ENCODE assay signal across 7 cellular contexts in the genomic region with DNA sequence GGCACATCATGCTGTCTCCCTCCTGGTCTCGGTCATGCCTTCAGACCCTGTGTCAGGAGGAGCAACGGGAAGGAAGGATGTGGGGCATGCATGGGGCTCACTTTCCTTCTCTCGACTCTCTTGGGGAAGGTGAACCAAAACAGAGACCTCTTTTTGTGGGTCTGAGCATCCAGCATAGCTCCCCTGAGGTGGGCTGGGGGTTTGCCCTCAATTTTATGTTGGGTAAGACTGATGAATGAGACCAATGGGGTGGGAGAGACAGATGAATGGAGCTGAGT. TPM values are rescaled to one million over a fixed set of nuclear protein-coding genes. Genes with fewer than 3 reads are reported as not detected.
A peak's percentile ranks its signal among the peaks of the same experiment; 100 is the strongest.
DNase-seq lines count a peak whose midpoint lies in the region; ATAC-seq, FAIRE-seq and TF ChIP-seq lines count a peak whose summit lies in the region.

No MANE protein-coding gene starts in this region.

- H3K9me3 ChIP-seq in muscle layer of duodenum (ENCODE audit: control insufficient read depth in 1 of 2, low read length in 2 of 2) (no peaks in the 10 kb centered on the region), A673 (ENCODE audit: low read depth, low read length, poor library complexity, severe bottlenecking) (no peaks in the 10 kb centered on the region)

- peak overlapping the region; percentile 100 for H3K27ac Mint-ChIP-seq in activated T-helper 1 cell treated with anti-CD3 and anti-CD28 coated beads, Interleukin-12 subunit alpha, Interleukin-12 subunit beta, Interleukin-2, Interleukin-4 antibody, amounts not matched to agents 30 ng/mL and 10 ng/mL and 1 ng/mL, durations not matched to agents 14 hours and 24 hours and 36 hours

- no peaks in the 10 kb centered on the region for H3K27me3 Mint-ChIP-seq in activated T-helper 1 cell treated with anti-CD3 and anti-CD28 coated beads, Interleukin-12 subunit alpha, Interleukin-12 subunit beta, Interleukin-2, Interleukin-4 antibody, amounts not matched to agents 30 ng/mL and 10 ng/mL and 1 ng/mL, durations not matched to agents 14 hours and 24 hours and 36 hours (ENCODE audit: insufficient read depth)

- DNase-seq in activated T-helper 1 cell treated with anti-CD3 and anti-CD28 coated beads, Interleukin-12 subunit alpha, Interleukin-12 subunit beta, Interleukin-2, Interleukin-4 antibody, amounts not matched to agents 30 ng/mL and 10 ng/mL and 1 ng/mL, durations not matched to agents 14 hours and 24 hours and 36 hours (ENCODE audit: low spot score), result no peak
- DNase-seq in A673 (ENCODE audit: low spot score) (no peak), D721Med (ENCODE audit: insufficient read length, low spot score) (no peak), NCI-H69 (lab: John Stamatoyannopoulos, UW) (no peak)

- no peaks in the 10 kb centered on the region for H3K36me3 ChIP-seq in muscle layer of duodenum (ENCODE audit: control insufficient read depth in 1 of 2, insufficient read depth in 2 of 2, low read length in 2 of 2)
- no peaks in the 10 kb centered on the region for H3K36me3 ChIP-seq in A673 (ENCODE audit: insufficient read depth, low read length, poor library complexity, severe bottlenecking)

- intact Hi-C loops in activated T-helper 1 cell treated with anti-CD3 and anti-CD28 coated beads, Interleukin-12 subunit alpha, Interleukin-12 subunit beta, Interleukin-2, Interleukin-4 antibody, amounts not matched to agents 30 ng/mL and 10 ng/mL and 1 ng/mL, durations not matched to agents 14 hours and 24 hours and 36 hours (cut with micrococcal nuclease), result loop anchor here (1.0 to 5.0 kb wide), 2 partner anchors 13 to 194 kb away; partner anchors contain the start of gene GPAM
- intact Hi-C loops in A673 (cut with micrococcal nuclease; ENCODE audit: unreplicated experiment), result loop anchor here (10.0 kb wide), 1 partner anchor 718 kb away; no protein-coding TSS in a partner anchor

- H3K9me3 Mint-ChIP-seq in activated T-helper 1 cell treated with anti-CD3 and anti-CD28 coated beads, Interleukin-12 subunit alpha, Interleukin-12 subunit beta, Interleukin-2, Interleukin-4 antibody, amounts not matched to agents 30 ng/mL and 10 ng/mL and 1 ng/mL, durations not matched to agents 14 hours and 24 hours and 36 hours, result no peaks in the 10 kb centered on the region

- peak overlapping the region; percentile 60 to 80 for H3K4me3 ChIP-seq in muscle layer of duodenum (ENCODE audit: low read depth in 1 of 2, low read length in 2 of 2)
- H3K4me3 ChIP-seq in A673 (ENCODE audit: low read depth, low read length, poor library complexity, severe bottlenecking), result no peak overlapping the region

- H3K4me1 Mint-ChIP-seq in activated T-helper 1 cell treated with anti-CD3 and anti-CD28 coated beads, Interleukin-12 subunit alpha, Interleukin-12 subunit beta, Interleukin-2, Interleukin-4 antibody, amounts not matched to agents 30 ng/mL and 10 ng/mL and 1 ng/mL, durations not matched to agents 14 hours and 24 hours and 36 hours (ENCODE audit: low read depth), result peaks cover 57% of the 10 kb centered on the region

- no peak for FAIRE-seq in D721Med (lab: Jason Lieb, UNC)

- TF ChIP-seq CTCF in A673 (conservative IDR thresholded peaks at IDR 0.05; ENCODE audit: low read depth, low read length) (no peak), D721Med (IDR thresholded peaks at IDR 0.05; ENCODE audit: insufficient read depth, missing control alignments) (no peak)

- ATAC-seq in GM19328 (IDR thresholded peaks at IDR 0.05; ENCODE audit: unreplicated experiment) (peak; percentile 24), HG02943 (IDR thresholded peaks at IDR 0.05; ENCODE audit: low read depth, unreplicated experiment) (peak; percentile 31)

- CTCF ChIA-PET in A673 (lab: Charles Lee), result no interaction called here

- H3K27me3 ChIP-seq in muscle layer of duodenum (ENCODE audit: low read depth, low read length) (no peaks in the 10 kb centered on the region), A673 (replicated peaks; ENCODE audit: insufficient read depth, low read depth, low read length, poor library complexity) (no peaks in the 10 kb centered on the region)

- H3K27ac ChIP-seq in muscle layer of duodenum (ENCODE audit: low read length), result peak overlapping the region; percentile 98
- no peak overlapping the region for H3K27ac ChIP-seq in A673 (ENCODE audit: low read depth, low read length, poor library complexity, severe bottlenecking)

- BruUV-seq in A673 (replicated peaks; lab: Mats Ljungman, UMichigan), result no TSS peak

- peak overlapping the region; percentile 100 for H3K4me3 Mint-ChIP-seq in activated T-helper 1 cell treated with anti-CD3 and anti-CD28 coated beads, Interleukin-12 subunit alpha, Interleukin-12 subunit beta, Interleukin-2, Interleukin-4 antibody, amounts not matched to agents 30 ng/mL and 10 ng/mL and 1 ng/mL, durations not matched to agents 14 hours and 24 hours and 36 hours

- H3K4me1 ChIP-seq in muscle layer of duodenum (ENCODE audit: control insufficient read depth in 1 of 2, insufficient read depth in 2 of 2, low read length in 2 of 2), result peaks cover 8 to 18% of the 10 kb centered on the region in 2 donors
- no peaks in the 10 kb centered on the region for H3K4me1 ChIP-seq in A673 (ENCODE audit: insufficient read depth, low read length, poor library complexity, severe bottlenecking)

- peaks cover 23% of the 10 kb centered on the region for H3K36me3 Mint-ChIP-seq in activated T-helper 1 cell treated with anti-CD3 and anti-CD28 coated beads, Interleukin-12 subunit alpha, Interleukin-12 subunit beta, Interleukin-2, Interleukin-4 antibody, amounts not matched to agents 30 ng/mL and 10 ng/mL and 1 ng/mL, durations not matched to agents 14 hours and 24 hours and 36 hours (ENCODE audit: low read depth)

- POLR2A ChIA-PET in A673 (lab: Charles Lee; ENCODE audit: low non-redundant PET), result no interaction called here

RNA-seq across cellular contexts. Expression of gene ACSL5, which starts 2.6 kb away (rescaled TPM):
- 46.7 and 50.7 TPM in 2 replicates for total RNA-seq in activated T-helper 1 cell treated with anti-CD3 and anti-CD28 coated beads, Interleukin-12 subunit alpha, Interleukin-12 subunit beta, Interleukin-2, Interleukin-4 antibody, amounts not matched to agents 30 ng/mL and 10 ng/mL and 1 ng/mL, durations not matched to agents 14 hours and 24 hours and 36 hours
- 0.37 and 1.0 TPM in 2 replicates for total RNA-seq in A673 (2021)

Comparison
In these comparisons a context has a peak if more than half of its experiments do, and no peak if none do; other contexts are left out.
1. RNA of gene ACSL5, which starts 2.6 kb away (total RNA-seq): 46.7 to 50.7 TPM in activated T-helper 1 cell treated with anti-CD3 and anti-CD28 coated beads, Interleukin-12 subunit alpha, Interleukin-12 subunit beta, Interleukin-2, Interleukin-4 antibody, amounts not matched to agents 30 ng/mL and 10 ng/mL and 1 ng/mL, durations not matched to agents 14 hours and 24 hours and 36 hours; 0.37 to 1.0 TPM in A673; every median in the first group is over 10 times any median in the second.